ENCODE assay signal across 23 cellular contexts in genomic region chr10:34476607-34477006, GRCh38.
"Had no signal": no experiment of that assay in that cellular context is flagged by ENCODE, and none has a peak within 500 bp of the region (broad histone marks: within the 10 kb centered on the region; RNA-seq: fewer than 3 reads in every experiment).

No MANE protein-coding gene starts in this region.

- H3K4me3 Mint-ChIP-seq: activated CD4-positive, alpha-beta memory T cell treated with anti-CD3 and anti-CD28 coated beads for 36 hours; activated CD4-positive, alpha-beta T cell treated with anti-CD3 and anti-CD28 coated beads, Interleukin-2, amount 10 ng/mL, durations not matched to agents 7 days and 5 days; activated naive CD4-positive, alpha-beta T cell treated with anti-CD3 and anti-CD28 coated beads for 36 hours; activated naive CD8-positive, alpha-beta T cell treated with anti-CD3 and anti-CD28 coated beads for 36 hours; activated T-cell treated with anti-CD3 and anti-CD28 coated beads, Interleukin-2, amount 50 U/mL, for 4 hours; activated T-helper 17 cell treated with anti-CD3 and anti-CD28 coated beads, Interleukin-2, amount 50 U/mL, for 72 hours; T-cell had no signal

- H3K27me3 ChIP-seq: brain microvascular endothelial cell had no signal

- DNase-seq: activated CD4-positive, alpha-beta memory T cell treated with anti-CD3 and anti-CD28 coated beads for 36 hours; activated CD4-positive, alpha-beta T cell treated with anti-CD3 and anti-CD28 coated beads, Interleukin-2, amount 10 ng/mL, durations not matched to agents 7 days and 5 days; activated CD4-positive, CD25-positive, alpha-beta regulatory T cell; activated CD8-positive, alpha-beta memory T cell treated with anti-CD3 and anti-CD28 coated beads for 24 hours; activated gamma-delta T cell; activated naive CD4-positive, alpha-beta T cell treated with anti-CD3 and anti-CD28 coated beads for 36 hours; activated naive CD8-positive, alpha-beta T cell treated with anti-CD3 and anti-CD28 coated beads for 36 hours; activated T-cell treated with anti-CD3 and anti-CD28 coated beads, Interleukin-2, amount 50 U/mL, for 4 hours; brain microvascular endothelial cell; caudate nucleus; MM.1S; NCI-H1105; NCI-H1436; NCI-H1694 treated with DMSO at 0.1 percent for 48 hours; NCI-H2029 treated with DMSO at 0.1 percent for 48 hours; NCI-H446; NCI-H524; SHP77 treated with DMSO at 0.1 percent for 48 hours; T-cell; T-helper 2 cell; T1000 had no signal

- H3K4me1 Mint-ChIP-seq: activated CD4-positive, alpha-beta T cell treated with anti-CD3 and anti-CD28 coated beads, Interleukin-2, amount 10 ng/mL, durations not matched to agents 7 days and 5 days; activated naive CD8-positive, alpha-beta T cell treated with anti-CD3 and anti-CD28 coated beads for 36 hours; activated T-helper 17 cell treated with anti-CD3 and anti-CD28 coated beads, Interleukin-2, amount 50 U/mL, for 72 hours; T-cell had no signal

- H3K27ac Mint-ChIP-seq: activated CD4-positive, alpha-beta memory T cell treated with anti-CD3 and anti-CD28 coated beads for 36 hours; activated CD4-positive, alpha-beta T cell treated with anti-CD3 and anti-CD28 coated beads, Interleukin-2, amount 10 ng/mL, durations not matched to agents 7 days and 5 days; activated naive CD4-positive, alpha-beta T cell treated with anti-CD3 and anti-CD28 coated beads for 36 hours; activated naive CD8-positive, alpha-beta T cell treated with anti-CD3 and anti-CD28 coated beads for 36 hours; activated T-helper 17 cell treated with anti-CD3 and anti-CD28 coated beads, Interleukin-2, amount 50 U/mL, for 72 hours; T-cell had no signal

- ATAC-seq: activated T-cell treated with anti-CD3 and anti-CD28 coated beads, Interleukin-2, amount 50 U/mL, for 4 hours; activated T-helper 17 cell treated with anti-CD3 and anti-CD28 coated beads, Interleukin-2, amount 50 U/mL, for 72 hours; T-cell had no signal

- H3K9me3 Mint-ChIP-seq: activated CD4-positive, alpha-beta memory T cell treated with anti-CD3 and anti-CD28 coated beads for 36 hours; activated CD4-positive, alpha-beta T cell treated with anti-CD3 and anti-CD28 coated beads, Interleukin-2, amount 10 ng/mL, durations not matched to agents 7 days and 5 days; activated naive CD4-positive, alpha-beta T cell treated with anti-CD3 and anti-CD28 coated beads for 36 hours; activated naive CD8-positive, alpha-beta T cell treated with anti-CD3 and anti-CD28 coated beads for 36 hours; activated T-cell treated with anti-CD3 and anti-CD28 coated beads, Interleukin-2, amount 50 U/mL, for 4 hours; activated T-helper 17 cell treated with anti-CD3 and anti-CD28 coated beads, Interleukin-2, amount 50 U/mL, for 72 hours; T-cell had no signal

- H3K36me3 ChIP-seq: brain microvascular endothelial cell had no signal

- H3K27me3 Mint-ChIP-seq: activated CD4-positive, alpha-beta memory T cell treated with anti-CD3 and anti-CD28 coated beads for 36 hours; activated CD4-positive, alpha-beta T cell treated with anti-CD3 and anti-CD28 coated beads, Interleukin-2, amount 10 ng/mL, durations not matched to agents 7 days and 5 days; activated naive CD8-positive, alpha-beta T cell treated with anti-CD3 and anti-CD28 coated beads for 36 hours; T-cell had no signal

- H3K36me3 Mint-ChIP-seq: activated CD4-positive, alpha-beta memory T cell treated with anti-CD3 and anti-CD28 coated beads for 36 hours; activated naive CD8-positive, alpha-beta T cell treated with anti-CD3 and anti-CD28 coated beads for 36 hours; T-cell had no signal

- H3K27ac ChIP-seq: brain microvascular endothelial cell, VCaP had no signal
